Comparison of ENCODE assay signal across 22 cellular contexts in the genomic region with DNA sequence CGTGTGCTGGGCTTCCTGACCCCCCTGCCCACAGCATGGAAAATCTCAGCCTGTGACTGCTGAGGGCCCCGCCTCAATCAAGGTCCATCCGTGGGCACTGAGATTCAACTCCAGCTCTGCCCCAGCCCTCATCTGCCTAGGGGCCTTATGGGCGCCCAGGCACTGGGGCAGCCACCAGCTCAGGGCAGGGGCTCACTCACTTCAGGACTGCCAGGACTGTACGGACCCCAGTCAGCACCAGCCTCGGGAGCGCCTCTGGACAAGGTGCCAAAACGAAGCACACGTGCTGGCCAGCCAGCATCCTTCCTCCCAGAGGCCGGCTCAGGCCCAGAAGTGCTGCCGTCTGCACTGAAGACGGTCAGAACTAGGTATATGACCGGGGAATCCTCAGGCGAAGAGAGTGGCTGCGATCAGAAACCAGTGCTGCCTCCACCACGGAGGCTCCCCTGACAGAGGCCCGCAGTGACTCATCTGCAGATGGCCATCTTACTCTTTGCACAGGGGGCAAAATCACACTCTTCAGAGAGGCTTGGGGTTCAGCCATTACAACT. TPM values are rescaled to one million over a fixed set of nuclear protein-coding genes. Genes with fewer than 3 reads are reported as not detected.
DNase-seq lines count a peak whose midpoint lies in the region; ATAC-seq and TF ChIP-seq lines count a peak whose summit lies in the region.
"Had no signal": no experiment of that assay in that cellular context is flagged by ENCODE, and none has a peak within 500 bp of the region (broad histone marks: within the 10 kb centered on the region; RNA-seq: fewer than 3 reads in every experiment).

No MANE protein-coding gene starts in this region.

- no peak overlapping the region for H3K4me3 Mint-ChIP-seq in natural killer cell treated with Interleukin-12 subunit alpha and Interleukin-12 subunit beta and Interleukin-15 and Interleukin-18, amount 100 ng/mL, for 72 hours
- H3K4me3 Mint-ChIP-seq in CD8-positive, alpha-beta T cell = no peak overlapping the region
- H3K4me3 Mint-ChIP-seq: activated CD8-positive, alpha-beta T cell treated with anti-CD3 and anti-CD28 coated beads for 36 hours; activated T-helper 17 cell treated with anti-CD3 and anti-CD28 coated beads, Interleukin-2, amount 50 U/mL, for 72 hours; naive B cell had no signal

- no peaks in the 10 kb centered on the region for H3K27me3 Mint-ChIP-seq in natural killer cell treated with Interleukin-12 subunit alpha and Interleukin-12 subunit beta and Interleukin-15 and Interleukin-18, amount 100 ng/mL, for 72 hours
- no peaks in the 10 kb centered on the region for H3K27me3 Mint-ChIP-seq in CD8-positive, alpha-beta T cell (ENCODE audit: low read depth)
- H3K27me3 Mint-ChIP-seq: activated CD8-positive, alpha-beta T cell treated with anti-CD3 and anti-CD28 coated beads for 36 hours; activated T-helper 17 cell treated with anti-CD3 and anti-CD28 coated beads, Interleukin-2, amount 50 U/mL, for 72 hours; naive B cell; progenitor cell of endocrine pancreas had no signal

- intact Hi-C loops in Right ventricle myocardium inferior (cut with DNase I) (no loop called here), colonic mucosa (cut with DNase I) (no loop called here)
- intact Hi-C loops in CD8-positive, alpha-beta T cell (cut with DNase I, micrococcal nuclease) = no loop called here

- H3K9me3 ChIP-seq in right atrium auricular region (no peaks in the 10 kb centered on the region), colonic mucosa (no peaks in the 10 kb centered on the region)
- H3K9me3 ChIP-seq in effector memory CD4-positive, alpha-beta T cell (ENCODE audit: control insufficient read depth, low read length) = no peaks in the 10 kb centered on the region
- no peaks in the 10 kb centered on the region for H3K9me3 ChIP-seq in CD8-positive, alpha-beta T cell (ENCODE audit: low read length)
- H3K9me3 ChIP-seq: ascending aorta, transverse colon had no signal

- H3K4me1 ChIP-seq in right atrium auricular region = peaks cover 0 to 5% of the 10 kb centered on the region in 2 donors
- H3K4me1 ChIP-seq in colonic mucosa = no peaks in the 10 kb centered on the region
- H3K4me1 ChIP-seq in effector memory CD4-positive, alpha-beta T cell (ENCODE audit: control insufficient read depth, insufficient read depth, low read length, poor library complexity, severe bottlenecking) = no peaks in the 10 kb centered on the region
- no peaks in the 10 kb centered on the region for H3K4me1 ChIP-seq in CD8-positive, alpha-beta T cell (ENCODE audit: insufficient read depth, low read length)
- H3K4me1 ChIP-seq: ascending aorta had no signal

- H3K27ac ChIP-seq in right atrium auricular region = peak overlapping the region in 1 of 2 donors; percentile 51
- no peak overlapping the region for H3K27ac ChIP-seq in coronary artery
- no peak overlapping the region for H3K27ac ChIP-seq in colonic mucosa
- H3K27ac ChIP-seq in effector memory CD4-positive, alpha-beta T cell (ENCODE audit: insufficient read depth, low read length, poor library complexity, severe bottlenecking) = no peak overlapping the region
- H3K27ac ChIP-seq in CD8-positive, alpha-beta T cell (ENCODE audit: low read depth, low read length) = no peak overlapping the region
- H3K27ac ChIP-seq: ascending aorta, transverse colon had no signal

- no peaks in the 10 kb centered on the region for H3K9me3 Mint-ChIP-seq in natural killer cell treated with Interleukin-12 subunit alpha and Interleukin-12 subunit beta and Interleukin-15 and Interleukin-18, amount 100 ng/mL, for 72 hours
- H3K9me3 Mint-ChIP-seq in CD8-positive, alpha-beta T cell = no peaks in the 10 kb centered on the region
- H3K9me3 Mint-ChIP-seq: activated CD8-positive, alpha-beta T cell treated with anti-CD3 and anti-CD28 coated beads for 36 hours; activated T-helper 17 cell treated with anti-CD3 and anti-CD28 coated beads, Interleukin-2, amount 50 U/mL, for 72 hours; naive B cell had no signal

- TF ChIP-seq CTCF in right atrium auricular region (IDR thresholded peaks at IDR 0.05) (no peak), coronary artery (IDR thresholded peaks at IDR 0.05) (no peak), colonic mucosa (IDR thresholded peaks at IDR 0.05) (no peak)
- TF ChIP-seq CTCF in CD8-positive, alpha-beta T cell (IDR thresholded peaks at IDR 0.05) = no peak

- H3K36me3 ChIP-seq in right atrium auricular region (peaks cover 57% of the 10 kb centered on the region), colonic mucosa (no peaks in the 10 kb centered on the region)
- H3K36me3 ChIP-seq in effector memory CD4-positive, alpha-beta T cell (ENCODE audit: control insufficient read depth, insufficient read depth, low read length) = peaks cover 57% of the 10 kb centered on the region
- H3K36me3 ChIP-seq in CD8-positive, alpha-beta T cell (ENCODE audit: insufficient read depth, low read length) = peaks cover 25% of the 10 kb centered on the region

- DNase-seq in Right ventricle myocardium inferior (ENCODE audit: missing footprints) (no peak), right atrium auricular region (ENCODE audit: low spot score) (no peak), coronary artery (ENCODE audit: low spot score) (peak; percentile 50), colonic mucosa (no peak)
- peak; percentile 62 for DNase-seq in natural killer cell treated with Interleukin-12 subunit alpha and Interleukin-12 subunit beta and Interleukin-15 and Interleukin-18, amount 100 ng/mL, for 72 hours (ENCODE audit: low spot score)
- no peak for DNase-seq in effector memory CD4-positive, alpha-beta T cell
- DNase-seq in effector CD4-positive, alpha-beta T cell = no peak
- DNase-seq in CD8-positive, alpha-beta T cell = no peak
- DNase-seq: activated CD8-positive, alpha-beta T cell treated with anti-CD3 and anti-CD28 coated beads for 36 hours; EL; HFFc6; Karpas-422; naive B cell; NCI-H1092 treated with DMSO at 0.1 percent for 48 hours; NCI-H774; stimulated activated naive CD4-positive, alpha-beta T cell; transverse colon had no signal

- POLR2A ChIA-PET in CD8-positive, alpha-beta T cell (lab: Charles Lee) = interaction anchor here (2.2 kb wide), 1 partner anchor 10 kb away, joined by 7 read pairs; no protein-coding TSS in a partner anchor

- H3K27ac Mint-ChIP-seq in natural killer cell treated with Interleukin-12 subunit alpha and Interleukin-12 subunit beta and Interleukin-15 and Interleukin-18, amount 100 ng/mL, for 72 hours = no peak overlapping the region
- H3K27ac Mint-ChIP-seq in CD8-positive, alpha-beta T cell = no peak overlapping the region
- H3K27ac Mint-ChIP-seq: activated CD8-positive, alpha-beta T cell treated with anti-CD3 and anti-CD28 coated beads for 36 hours had no signal

- no peak overlapping the region for H3K9ac ChIP-seq in colonic mucosa (ENCODE audit: low read depth in 2 of 2, low read length in 2 of 2)

- CTCF ChIA-PET in CD8-positive, alpha-beta T cell (lab: Charles Lee) = no interaction called here

- no peaks in the 10 kb centered on the region for H3K27me3 ChIP-seq in right atrium auricular region
- no peaks in the 10 kb centered on the region for H3K27me3 ChIP-seq in colonic mucosa
- H3K27me3 ChIP-seq in effector memory CD4-positive, alpha-beta T cell (replicated peaks; ENCODE audit: control insufficient read depth, insufficient read depth, low read length, poor library complexity, severe bottlenecking) = no peaks in the 10 kb centered on the region
- no peaks in the 10 kb centered on the region for H3K27me3 ChIP-seq in CD8-positive, alpha-beta T cell (ENCODE audit: insufficient read depth, low read length)
- H3K27me3 ChIP-seq: ascending aorta, transverse colon had no signal

- H3K36me3 Mint-ChIP-seq in natural killer cell treated with Interleukin-12 subunit alpha and Interleukin-12 subunit beta and Interleukin-15 and Interleukin-18, amount 100 ng/mL, for 72 hours = peaks cover 17% of the 10 kb centered on the region
- peaks cover 75% of the 10 kb centered on the region for H3K36me3 Mint-ChIP-seq in CD8-positive, alpha-beta T cell

- H3K4me3 ChIP-seq in right atrium auricular region (no peak overlapping the region), coronary artery (no peak overlapping the region), colonic mucosa (no peak overlapping the region)
- H3K4me3 ChIP-seq in effector memory CD4-positive, alpha-beta T cell (ENCODE audit: insufficient read depth, low read depth, low read length, poor library complexity, severe bottlenecking) = no peak overlapping the region
- H3K4me3 ChIP-seq in CD8-positive, alpha-beta T cell (ENCODE audit: low read depth, low read length) = no peak overlapping the region
- H3K4me3 ChIP-seq: ascending aorta, transverse colon had no signal

- peak; percentile 20 for ATAC-seq in Right ventricle myocardium inferior
- peak in 1 of 2 donors; percentile 59 for ATAC-seq in natural killer cell treated with Interleukin-12 subunit alpha and Interleukin-12 subunit beta and Interleukin-15 and Interleukin-18, amount 100 ng/mL, for 72 hours
- ATAC-seq in CD8-positive, alpha-beta T cell = no peak
- ATAC-seq: activated CD8-positive, alpha-beta T cell treated with anti-CD3 and anti-CD28 coated beads for 36 hours; activated T-helper 17 cell treated with anti-CD3 and anti-CD28 coated beads, Interleukin-2, amount 50 U/mL, for 72 hours had no signal

- peaks cover 15 to 22% of the 10 kb centered on the region in 2 donors for H3K4me1 Mint-ChIP-seq in natural killer cell treated with Interleukin-12 subunit alpha and Interleukin-12 subunit beta and Interleukin-15 and Interleukin-18, amount 100 ng/mL, for 72 hours (ENCODE audit: low read depth in 2 of 2)
- H3K4me1 Mint-ChIP-seq in CD8-positive, alpha-beta T cell (ENCODE audit: low read depth) = peaks cover 5% of the 10 kb centered on the region

RNA-seq across cellular contexts. Expression of a gene that starts 19.6 kb away (rescaled TPM):
- total RNA-seq in Right ventricle myocardium inferior (33.3 TPM), right atrium auricular region (10 to 100 TPM; 56.6 to 85.4 TPM), colonic mucosa (100 to 1,000 TPM in 1 of 2 donors, 10 to 100 TPM in 1; 80.1 to 138 TPM)
- 100 to 1,000 TPM; 112 to 178 TPM for total RNA-seq in natural killer cell treated with Interleukin-12 subunit alpha and Interleukin-12 subunit beta and Interleukin-15 and Interleukin-18, amount 100 ng/mL, for 72 hours
- total RNA-seq in CD8-positive, alpha-beta T cell = 10 to 100 TPM; 56.8 to 58.9 TPM

RNA-seq across cellular contexts. Expression of a gene that starts 30.4 kb away (rescaled TPM):
- total RNA-seq in Right ventricle myocardium inferior (not detected), right atrium auricular region (not detected), colonic mucosa (10 to 100 TPM in 1 of 2 donors, under 1 TPM in 1; 0.72 to 13.7 TPM)
- total RNA-seq in natural killer cell treated with Interleukin-12 subunit alpha and Interleukin-12 subunit beta and Interleukin-15 and Interleukin-18, amount 100 ng/mL, for 72 hours = 1 to 10 TPM in 1 of 2 donors, not detected in 1; 1.3 TPM
- under 1 TPM in 1 of 2 experiments, not detected in 1; 0.08 TPM for total RNA-seq in CD8-positive, alpha-beta T cell
- total RNA-seq: ascending aorta, chondrocyte, fibroblast of villous mesenchyme, transverse colon had no signal

Comparison
In these comparisons a context has a peak if more than half of its experiments do, and no peak if none do; other contexts are left out.
1. DNase-seq: peak in coronary artery (single experiment) and natural killer cell treated with Interleukin-12 subunit alpha and Interleukin-12 subunit beta and Interleukin-15 and Interleukin-18, amount 100 ng/mL, for 72 hours (single experiment); none in Right ventricle myocardium inferior (single experiment), right atrium auricular region (single experiment), colonic mucosa (single experiment), effector memory CD4-positive, alpha-beta T cell (0 of 3), effector CD4-positive, alpha-beta T cell (single experiment) and CD8-positive, alpha-beta T cell (0 of 7).